13 cellular contexts compared by ENCODE assay signal in the genomic region with DNA sequence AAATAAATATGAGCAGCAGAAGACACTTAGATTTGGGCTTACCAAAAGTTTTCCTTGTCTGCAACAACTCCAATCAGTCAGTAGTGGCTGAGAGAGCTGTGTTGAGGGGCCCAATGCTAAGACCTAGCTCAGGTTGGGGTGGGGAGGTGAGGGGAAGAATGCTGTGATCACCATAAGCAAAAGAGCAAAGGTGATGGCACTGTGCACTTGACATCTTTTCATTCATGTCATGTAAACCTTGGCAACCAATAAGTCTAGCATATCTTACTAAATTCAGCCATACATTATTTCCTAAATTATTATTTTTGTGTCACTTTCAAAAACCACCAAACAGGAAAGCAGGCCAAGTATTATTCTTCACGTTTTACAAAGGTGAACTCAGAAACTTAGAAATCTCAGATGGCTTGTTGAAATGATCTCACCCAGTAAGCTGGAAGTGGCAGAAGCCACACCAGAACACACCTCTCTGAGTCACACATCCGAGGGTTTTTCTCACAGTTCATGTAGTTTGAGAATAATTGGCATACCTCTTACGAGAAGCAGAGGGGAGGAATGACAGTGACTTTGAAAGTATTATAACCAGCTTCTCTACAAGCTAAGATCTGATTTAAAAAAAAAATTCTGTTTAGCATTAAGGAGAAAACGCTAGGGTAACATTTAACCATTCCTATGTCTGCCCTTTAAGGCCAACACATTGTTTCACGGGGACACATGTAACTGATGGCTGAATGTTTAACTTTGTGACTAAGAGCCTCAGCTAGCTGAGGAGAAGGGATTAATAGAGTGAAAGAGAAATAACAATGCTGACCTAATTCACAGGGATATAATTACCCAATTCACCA. TPM values are rescaled to one million over a fixed set of nuclear protein-coding genes. Genes with fewer than 3 reads are reported as not detected.
DNase-seq lines count a peak whose midpoint lies in the region; ATAC-seq, FAIRE-seq and TF ChIP-seq lines count a peak whose summit lies in the region.
"Had no signal": no experiment of that assay in that cellular context is flagged by ENCODE, and none has a peak within 500 bp of the region (broad histone marks: within the 10 kb centered on the region; RNA-seq: fewer than 3 reads in every experiment).

No MANE protein-coding gene starts in this region.

- no peak overlapping the region for H3K4ac ChIP-seq in H9 (ENCODE audit: low read depth, low read length)

- no peak overlapping the region for H4K5ac ChIP-seq in H9 (ENCODE audit: insufficient read length, low read depth, low read length)

- H3K4me1 ChIP-seq in SJSA1 (replicated peaks) (peaks cover 44% of the 10 kb centered on the region), H9 (ENCODE audit: insufficient read depth, low read length) (no peaks in the 10 kb centered on the region), upper lobe of left lung (no peaks in the 10 kb centered on the region)

- no peak overlapping the region for H3K4me2 ChIP-seq in H9 (ENCODE audit: insufficient read depth, insufficient read length, low read length)

- no peak overlapping the region for H2AFZ ChIP-seq in H9 (ENCODE audit: low read length)

- H3K4me3 ChIP-seq in SJSA1: no peak overlapping the region
- no peak overlapping the region for H3K4me3 ChIP-seq in upper lobe of left lung
- H3K4me3 ChIP-seq: spleen had no signal

- peak overlapping the region; percentile 44 to 84 (median 63) for H3K4me3 Mint-ChIP-seq in immature natural killer cell
- H3K4me3 Mint-ChIP-seq in H9: no peak overlapping the region
- H3K4me3 Mint-ChIP-seq in activated T-helper 1 cell treated with anti-CD3 and anti-CD28 coated beads, Interleukin-12 subunit alpha, Interleukin-12 subunit beta, Interleukin-2, Interleukin-4 antibody, amounts not matched to agents 30 ng/mL and 10 ng/mL and 1 ng/mL, durations not matched to agents 14 hours and 24 hours and 36 hours: no peak overlapping the region
- H3K4me3 Mint-ChIP-seq: activated naive CD4-positive, alpha-beta T cell treated with anti-CD3 and anti-CD28 coated beads, Interleukin-2, amount 10 ng/mL, durations not matched to agents 7 days and 5 days; memory B cell had no signal

- no peak for FAIRE-seq in urothelium cell line (lab: Jason Lieb, UNC)

- H4K8ac ChIP-seq in H9 (replicated peaks; ENCODE audit: insufficient read length, low read depth, low read length): no peak overlapping the region

- no peak for TF ChIP-seq EP300 in upper lobe of left lung (IDR thresholded peaks at IDR 0.05)

- no peak overlapping the region for H2BK5ac ChIP-seq in H9 (ENCODE audit: insufficient read length, low read length)

- no peak overlapping the region for H2BK120ac ChIP-seq in H9 (ENCODE audit: low read depth, low read length, poor library complexity, severe bottlenecking)

- no peak overlapping the region for H2BK20ac ChIP-seq in H9 (ENCODE audit: low read depth, low read length, poor library complexity, severe bottlenecking)

- TF ChIP-seq CTCF in H9 (conservative IDR thresholded peaks at IDR 0.05) (no peak), upper lobe of left lung (IDR thresholded peaks at IDR 0.05) (no peak)

- H3K27me3 Mint-ChIP-seq in immature natural killer cell (ENCODE audit: low read depth in 3 of 3): peaks cover 0 to 3% (median 0%) of the 10 kb centered on the region in 3 donors
- H3K27me3 Mint-ChIP-seq in H9 (ENCODE audit: low read depth): no peaks in the 10 kb centered on the region; the same call in 1 of the 2 replicates
- peaks cover 8% of the 10 kb centered on the region for H3K27me3 Mint-ChIP-seq in activated T-helper 1 cell treated with anti-CD3 and anti-CD28 coated beads, Interleukin-12 subunit alpha, Interleukin-12 subunit beta, Interleukin-2, Interleukin-4 antibody, amounts not matched to agents 30 ng/mL and 10 ng/mL and 1 ng/mL, durations not matched to agents 14 hours and 24 hours and 36 hours (ENCODE audit: insufficient read depth)
- H3K27me3 Mint-ChIP-seq: activated naive CD4-positive, alpha-beta T cell treated with anti-CD3 and anti-CD28 coated beads, Interleukin-2, amount 10 ng/mL, durations not matched to agents 7 days and 5 days; memory B cell had no signal

- no peak overlapping the region for H2BK15ac ChIP-seq in H9 (ENCODE audit: low read depth, low read length)

- H3T11ph ChIP-seq in H9 (ENCODE audit: low read length): no peak overlapping the region

- H3K9ac ChIP-seq in H9 (ENCODE audit: extremely low read depth, insufficient read length, low read length): no peak overlapping the region

- no peaks in the 10 kb centered on the region for H3K36me3 Mint-ChIP-seq in immature natural killer cell
- no peaks in the 10 kb centered on the region for H3K36me3 Mint-ChIP-seq in H9 (ENCODE audit: insufficient read depth in 1 of 3, low read depth in 3 of 3)
- no peaks in the 10 kb centered on the region for H3K36me3 Mint-ChIP-seq in activated T-helper 1 cell treated with anti-CD3 and anti-CD28 coated beads, Interleukin-12 subunit alpha, Interleukin-12 subunit beta, Interleukin-2, Interleukin-4 antibody, amounts not matched to agents 30 ng/mL and 10 ng/mL and 1 ng/mL, durations not matched to agents 14 hours and 24 hours and 36 hours (ENCODE audit: low read depth)
- H3K36me3 Mint-ChIP-seq: activated naive CD4-positive, alpha-beta T cell treated with anti-CD3 and anti-CD28 coated beads, Interleukin-2, amount 10 ng/mL, durations not matched to agents 7 days and 5 days; memory B cell had no signal

- TF ChIP-seq POLR2A in upper lobe of left lung (IDR thresholded peaks at IDR 0.05): no peak

- H3K27me3 ChIP-seq in SJSA1 (replicated peaks): no peaks in the 10 kb centered on the region
- H3K27me3 ChIP-seq in H9 (ENCODE audit: insufficient read depth, low read length): no peaks in the 10 kb centered on the region
- no peaks in the 10 kb centered on the region for H3K27me3 ChIP-seq in upper lobe of left lung
- H3K27me3 ChIP-seq: spleen had no signal

- H3K79me2 ChIP-seq in H9 (ENCODE audit: insufficient read depth, low read length): no peaks in the 10 kb centered on the region

- peak; percentile 3 for DNase-seq in stimulated activated CD4-positive, alpha-beta T cell treated with anti-CD3 and anti-CD28 coated beads, Interleukin-15, amount 100 ng/mL, for 24 hours
- DNase-seq in stimulated activated CD4-positive, alpha-beta T cell treated with anti-CD3 and anti-CD28 coated beads, Interleukin-4, amount 100 ng/mL, for 1 hour: no peak
- DNase-seq in SJSA1 (ENCODE audit: low read depth in 1 of 2, low spot score in 2 of 2): peak; percentile 51 to 80
- peak; percentile 25 to 45 (median 30) for DNase-seq in immature natural killer cell
- DNase-seq in urothelium cell line (ENCODE audit: low spot score): peak; percentile 53
- no peak for DNase-seq in H9
- no peak for DNase-seq in upper lobe of left lung
- DNase-seq in activated T-helper 1 cell treated with anti-CD3 and anti-CD28 coated beads, Interleukin-12 subunit alpha, Interleukin-12 subunit beta, Interleukin-2, Interleukin-4 antibody, amounts not matched to agents 30 ng/mL and 10 ng/mL and 1 ng/mL, durations not matched to agents 14 hours and 24 hours and 36 hours (ENCODE audit: low spot score): no peak
- DNase-seq: activated naive CD4-positive, alpha-beta T cell treated with anti-CD3 and anti-CD28 coated beads, Interleukin-2, amount 10 ng/mL, durations not matched to agents 7 days and 5 days; C1 segment of cervical spinal cord; IMR-90; spleen had no signal

- H3K27ac Mint-ChIP-seq in immature natural killer cell (peak overlapping the region; percentile 56 to 83 (median 74)), H9 (no peak overlapping the region)
- no peak overlapping the region for H3K27ac Mint-ChIP-seq in activated T-helper 1 cell treated with anti-CD3 and anti-CD28 coated beads, Interleukin-12 subunit alpha, Interleukin-12 subunit beta, Interleukin-2, Interleukin-4 antibody, amounts not matched to agents 30 ng/mL and 10 ng/mL and 1 ng/mL, durations not matched to agents 14 hours and 24 hours and 36 hours
- H3K27ac Mint-ChIP-seq: activated naive CD4-positive, alpha-beta T cell treated with anti-CD3 and anti-CD28 coated beads, Interleukin-2, amount 10 ng/mL, durations not matched to agents 7 days and 5 days; memory B cell had no signal

- intact Hi-C loops in activated T-helper 1 cell treated with anti-CD3 and anti-CD28 coated beads, Interleukin-12 subunit alpha, Interleukin-12 subunit beta, Interleukin-2, Interleukin-4 antibody, amounts not matched to agents 30 ng/mL and 10 ng/mL and 1 ng/mL, durations not matched to agents 14 hours and 24 hours and 36 hours (cut with micrococcal nuclease): no loop called here

- no peak overlapping the region for H2AK5ac ChIP-seq in H9 (ENCODE audit: insufficient read length, low read length)

- H3K56ac ChIP-seq in H9 (ENCODE audit: insufficient read length, low read depth, low read length): no peak overlapping the region

- H3K27ac ChIP-seq in SJSA1 (peak overlapping the region; percentile 59), H9 (ENCODE audit: insufficient read length, low read depth, low read length) (no peak overlapping the region), upper lobe of left lung (no peak overlapping the region)
- H3K27ac ChIP-seq: spleen had no signal

- no peaks in the 10 kb centered on the region for H4K20me1 ChIP-seq in H9 (ENCODE audit: control insufficient read depth, insufficient read depth, insufficient read length)

- no peaks in the 10 kb centered on the region for H3K9me3 Mint-ChIP-seq in immature natural killer cell
- no peaks in the 10 kb centered on the region for H3K9me3 Mint-ChIP-seq in H9
- no peaks in the 10 kb centered on the region for H3K9me3 Mint-ChIP-seq in activated T-helper 1 cell treated with anti-CD3 and anti-CD28 coated beads, Interleukin-12 subunit alpha, Interleukin-12 subunit beta, Interleukin-2, Interleukin-4 antibody, amounts not matched to agents 30 ng/mL and 10 ng/mL and 1 ng/mL, durations not matched to agents 14 hours and 24 hours and 36 hours
- H3K9me3 Mint-ChIP-seq: activated naive CD4-positive, alpha-beta T cell treated with anti-CD3 and anti-CD28 coated beads, Interleukin-2, amount 10 ng/mL, durations not matched to agents 7 days and 5 days; memory B cell had no signal

- ATAC-seq in upper lobe of left lung (ENCODE audit: low FRiP score in 2 of 2): no peak

- no peak overlapping the region for H3K14ac ChIP-seq in H9 (ENCODE audit: insufficient read depth, low read length)

- H3K18ac ChIP-seq in H9 (ENCODE audit: insufficient read length, low read depth, low read length): no peak overlapping the region

- no peaks in the 10 kb centered on the region for H3K79me1 ChIP-seq in H9 (ENCODE audit: insufficient read depth, low read depth, low read length, poor library complexity, severe bottlenecking)

- no peak overlapping the region for H4K91ac ChIP-seq in H9 (ENCODE audit: insufficient read length, low read depth, low read length)

- no peak overlapping the region for H3K23ac ChIP-seq in H9 (ENCODE audit: insufficient read length, low read depth, low read length)

- no peak overlapping the region for H2BK12ac ChIP-seq in H9 (ENCODE audit: insufficient read length, low read depth, low read length)

- WGBS in H9 (ENCODE audit: extremely low coverage, insufficient read length, low lambda C conversion rate): no CpG with 5 or more reads among the region's 5 CpGs
- 54 to 69% methylated on average over 5 of the region's 5 CpGs for WGBS in upper lobe of left lung, 2 donors

- H3K36me3 ChIP-seq in SJSA1: no peaks in the 10 kb centered on the region
- no peaks in the 10 kb centered on the region for H3K36me3 ChIP-seq in upper lobe of left lung
- H3K36me3 ChIP-seq: spleen had no signal

- H3K9me3 ChIP-seq in SJSA1 (replicated peaks): no peaks in the 10 kb centered on the region
- no peaks in the 10 kb centered on the region for H3K9me3 ChIP-seq in H9 (ENCODE audit: control insufficient read depth, low read depth, low read length)
- no peaks in the 10 kb centered on the region for H3K9me3 ChIP-seq in upper lobe of left lung
- H3K9me3 ChIP-seq: spleen had no signal

- no peaks in the 10 kb centered on the region for H3K23me2 ChIP-seq in H9 (ENCODE audit: insufficient read length, low read depth, low read length, poor library complexity, severe bottlenecking)

- H3K4me1 Mint-ChIP-seq in immature natural killer cell (peaks cover 74 to 79% of the 10 kb centered on the region in 2 donors), H9 (0 out of 4 replicates have a peak, but pooled peaks cover 0 to 5% of the 10 kb centered on the region in 2 experiments)
- peaks cover 26% of the 10 kb centered on the region for H3K4me1 Mint-ChIP-seq in activated T-helper 1 cell treated with anti-CD3 and anti-CD28 coated beads, Interleukin-12 subunit alpha, Interleukin-12 subunit beta, Interleukin-2, Interleukin-4 antibody, amounts not matched to agents 30 ng/mL and 10 ng/mL and 1 ng/mL, durations not matched to agents 14 hours and 24 hours and 36 hours (ENCODE audit: low read depth)
- H3K4me1 Mint-ChIP-seq: activated naive CD4-positive, alpha-beta T cell treated with anti-CD3 and anti-CD28 coated beads, Interleukin-2, amount 10 ng/mL, durations not matched to agents 7 days and 5 days had no signal

RNA-seq across cellular contexts. Expression of gene SETBP1, which starts 43.3 kb away (rescaled TPM):
- total RNA-seq in SJSA1 (2014; rRNA removed; shearing (Covaris generic)): 9.9 and 12.6 TPM in 2 replicates
- 1 to 10 TPM in 2 of 3 donors, not detected in 1; 1.2 to 4.3 TPM for polyA plus RNA-seq in immature natural killer cell
- total RNA-seq in H9 (2021) (4.6 and 4.8 TPM in 2 replicates), upper lobe of left lung (10 to 100 TPM; 11.7 to 38.8 (median 16.6) TPM)
- 36.2 and 42.0 TPM in 2 replicates for total RNA-seq in activated T-helper 1 cell treated with anti-CD3 and anti-CD28 coated beads, Interleukin-12 subunit alpha, Interleukin-12 subunit beta, Interleukin-2, Interleukin-4 antibody, amounts not matched to agents 30 ng/mL and 10 ng/mL and 1 ng/mL, durations not matched to agents 14 hours and 24 hours and 36 hours

Comparison
In these comparisons a context has a peak if more than half of its experiments do, and no peak if none do; other contexts are left out.
1. DNase-seq: peak in stimulated activated CD4-positive, alpha-beta T cell treated with anti-CD3 and anti-CD28 coated beads, Interleukin-15, amount 100 ng/mL, for 24 hours (single experiment), SJSA1 (2 of 2), immature natural killer cell (3 of 3) and urothelium cell line (single experiment); none in stimulated activated CD4-positive, alpha-beta T cell treated with anti-CD3 and anti-CD28 coated beads, Interleukin-4, amount 100 ng/mL, for 1 hour (single experiment), H9 (single experiment), upper lobe of left lung (0 of 2) and activated T-helper 1 cell treated with anti-CD3 and anti-CD28 coated beads, Interleukin-12 subunit alpha, Interleukin-12 subunit beta, Interleukin-2, Interleukin-4 antibody, amounts not matched to agents 30 ng/mL and 10 ng/mL and 1 ng/mL, durations not matched to agents 14 hours and 24 hours and 36 hours (single experiment).
2. H3K27ac Mint-ChIP-seq: peak in immature natural killer cell (6 of 6); none in H9 (0 of 3) and activated T-helper 1 cell treated with anti-CD3 and anti-CD28 coated beads, Interleukin-12 subunit alpha, Interleukin-12 subunit beta, Interleukin-2, Interleukin-4 antibody, amounts not matched to agents 30 ng/mL and 10 ng/mL and 1 ng/mL, durations not matched to agents 14 hours and 24 hours and 36 hours (single experiment).
3. H3K4me3 Mint-ChIP-seq: peak in immature natural killer cell (5 of 5); none in H9 (0 of 2) and activated T-helper 1 cell treated with anti-CD3 and anti-CD28 coated beads, Interleukin-12 subunit alpha, Interleukin-12 subunit beta, Interleukin-2, Interleukin-4 antibody, amounts not matched to agents 30 ng/mL and 10 ng/mL and 1 ng/mL, durations not matched to agents 14 hours and 24 hours and 36 hours (single experiment).